Comparison of ENCODE assay signal across 8 cellular contexts in genomic region chr9:109320338-109320733, GRCh38. TPM values are rescaled to one million over a fixed set of nuclear protein-coding genes. Genes with fewer than 3 reads are reported as not detected.
A peak's percentile ranks its signal among the peaks of the same experiment; 100 is the strongest.
DNase-seq lines count a peak whose midpoint lies in the region; ATAC-seq, FAIRE-seq and TF ChIP-seq lines count a peak whose summit lies in the region.

No MANE protein-coding gene starts in this region.

- H3K4me1 ChIP-seq in endothelial cell of umbilical vein (ENCODE audit: control insufficient read depth, extremely low read depth, insufficient read depth, low read length), result peaks cover 2% of the 10 kb centered on the region
- H3K4me1 ChIP-seq in vagina, result peaks cover 29% of the 10 kb centered on the region

- DNase-seq in GM10248 (ENCODE audit: extremely low spot score) (peak; percentile 49), endothelial cell of umbilical vein (ENCODE audit: low read depth, low spot score) (no peak), vagina (ENCODE audit: extremely low spot score in 2 of 2) (no peak), HUDEP-2 (lab: John Stamatoyannopoulos, UW; ENCODE audit: unreplicated experiment in 76 of 76) (no peak), UCSD-AML1 (lab: John Stamatoyannopoulos, UW; ENCODE audit: unreplicated experiment) (no peak), kidney glomerular epithelial cell (lab: John Stamatoyannopoulos, UW) (no peak)

- TF ChIP-seq CTCF in GM10248 (IDR thresholded peaks at IDR 0.05; ENCODE audit: control extremely low read depth, extremely low read depth, low read depth, missing control alignments) (peak; percentile 27), endothelial cell of umbilical vein (IDR thresholded peaks at IDR 0.05; ENCODE audit: extremely low read depth in 1 of 2, insufficient read depth in 1 of 2, low read depth in 1 of 2, low read length in 2 of 2) (no peak), vagina (IDR thresholded peaks at IDR 0.05) (no peak)

- no peaks in the 10 kb centered on the region for H3K79me2 ChIP-seq in endothelial cell of umbilical vein (ENCODE audit: control insufficient read depth, insufficient read depth, low read length)

- H3K27me3 ChIP-seq in endothelial cell of umbilical vein (ENCODE audit: control insufficient read depth in 2 of 2, insufficient read depth in 2 of 2, low read length in 2 of 2) (peaks cover 28 to 30% of the 10 kb centered on the region in 2 experiments), vagina (no peaks in the 10 kb centered on the region)

- H3K4me2 ChIP-seq in endothelial cell of umbilical vein (ENCODE audit: insufficient read depth, low read length), result no peak overlapping the region

- no peak for FAIRE-seq in endothelial cell of umbilical vein (lab: Jason Lieb, UNC)

- H3K9me3 ChIP-seq in endothelial cell of umbilical vein (replicated peaks; ENCODE audit: control insufficient read depth, insufficient read depth, low read length), result no peaks in the 10 kb centered on the region
- H3K9me3 ChIP-seq in vagina, result no peaks in the 10 kb centered on the region

- no peaks in the 10 kb centered on the region for H4K20me1 ChIP-seq in endothelial cell of umbilical vein (replicated peaks; ENCODE audit: control insufficient read depth, extremely low read depth, insufficient read depth, low read length)

- H3K27ac ChIP-seq in endothelial cell of umbilical vein (ENCODE audit: insufficient read depth, low read depth, low read length) (no peak overlapping the region), vagina (no peak overlapping the region)

- peak overlapping the region in 1 of 3 experiments; percentile 4 for H3K4me3 ChIP-seq in endothelial cell of umbilical vein (replicated peaks in 1 of 3; ENCODE audit: insufficient read depth in 1 of 3, low read depth in 1 of 3, low read length in 3 of 3)
- peak overlapping the region; percentile 30 to 42 for H3K4me3 ChIP-seq in vagina

- CTCF ChIA-PET in GM10248 (lab: Yijun Ruan, JAX) (interaction anchor here (1.9 to 2.2 kb wide), 2 partner anchors 13 to 137 kb away, joined by 5 read pairs; no protein-coding TSS in a partner anchor), endothelial cell of umbilical vein (lab: Charles Lee) (interaction anchor here (0.5 kb wide), 1 partner anchor 9 kb away, joined by 3 read pairs; no protein-coding TSS in a partner anchor)

- no peaks in the 10 kb centered on the region for H3K9me1 ChIP-seq in endothelial cell of umbilical vein (replicated peaks; ENCODE audit: control insufficient read depth, extremely low read depth, insufficient read depth, low read length)

- no peak overlapping the region for H3K9ac ChIP-seq in endothelial cell of umbilical vein (replicated peaks; ENCODE audit: extremely low read depth, insufficient read depth, low read length)

- BruUV-seq in endothelial cell of umbilical vein (replicated peaks; lab: Mats Ljungman, UMichigan), result no TSS peak

- H2AFZ ChIP-seq in endothelial cell of umbilical vein (ENCODE audit: low read depth, low read length), result peak overlapping the region; percentile 23

- dilution Hi-C loops in endothelial cell of umbilical vein (cut with MboI; ENCODE audit: extremely low pct_ligation_motif_present, low sequenced_read_pairs), result no loop called here

- POLR2A ChIA-PET in GM10248 (lab: Yijun Ruan, JAX), result no interaction called here
- POLR2A ChIA-PET in endothelial cell of umbilical vein (lab: Charles Lee), result interaction anchor here (0.6 kb wide), 1 partner anchor 141 kb away, joined by 6 read pairs; no protein-coding TSS in a partner anchor

- TF ChIP-seq POLR2A in endothelial cell of umbilical vein (IDR thresholded peaks at IDR 0.05; ENCODE audit: low read depth, low read length), result no peak
- no peak for TF ChIP-seq POLR2A in vagina (IDR thresholded peaks at IDR 0.05)

- H3K36me3 ChIP-seq in endothelial cell of umbilical vein (ENCODE audit: control insufficient read depth in 2 of 2, extremely low read depth in 1 of 2, insufficient read depth in 2 of 2, low read length in 2 of 2) (no peaks in the 10 kb centered on the region), vagina (no peaks in the 10 kb centered on the region)

- ATAC-seq in GM21367 (IDR thresholded peaks at IDR 0.05; ENCODE audit: unreplicated experiment) (peak; percentile 13), HG03439 (IDR thresholded peaks at IDR 0.05; ENCODE audit: unreplicated experiment) (peak; percentile 35)

- intact Hi-C loops in endothelial cell of umbilical vein (cut with micrococcal nuclease) (loop anchor here (2.0 to 10.0 kb wide), 4 partner anchors 308 to 432 kb away; partner anchors contain the start of genes ABITRAM, CTNNAL1 and ELP1), vagina (cut with DNase I) (no loop called here)

TF ChIP-seq in endothelial cell of umbilical vein, 7 proteins besides CTCF, POLR2A, EP300 and RAD21:
- TF ChIP-seq EZH2 (IDR thresholded peaks at IDR 0.05; ENCODE audit: borderline replicate concordance, low read depth, low read length, severe bottlenecking) (no peak), GATA2 (IDR thresholded peaks at IDR 0.05; ENCODE audit: insufficient read depth, insufficient read length, low read depth, low read length) (no peak), MYC (IDR thresholded peaks at IDR 0.05; ENCODE audit: low read depth, low read length) (no peak), JUN (IDR thresholded peaks at IDR 0.05; ENCODE audit: borderline replicate concordance, insufficient read depth, insufficient read length, low read depth) (no peak), FOS (IDR thresholded peaks at IDR 0.05; ENCODE audit: borderline replicate concordance, insufficient read depth, low read length) (no peak), POLR2AphosphoS5 (IDR thresholded peaks at IDR 0.05; ENCODE audit: insufficient read depth, low read depth, low read length) (no peak)
- TF ChIP-seq, protein P1, sequence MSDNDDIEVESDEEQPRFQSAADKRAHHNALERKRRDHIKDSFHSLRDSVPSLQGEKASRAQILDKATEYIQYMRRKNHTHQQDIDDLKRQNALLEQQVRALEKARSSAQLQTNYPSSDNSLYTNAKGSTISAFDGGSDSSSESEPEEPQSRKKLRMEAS (IDR thresholded peaks at IDR 0.05; ENCODE audit: insufficient read depth, insufficient read length), result no peak

RNA-seq across cellular contexts. Expression of gene EPB41L4B, which starts 0.5 kb away (rescaled TPM):
- total RNA-seq in endothelial cell of umbilical vein (0.15 and 0.23 TPM in 2 replicates), vagina (4.7 TPM)
- polyA plus RNA-seq in endothelial cell of umbilical vein, result 0.10 and 0.11 TPM in 2 replicates
- 0.14 and 0.15 TPM in 2 replicates for polyA plus RNA-seq in endothelial cell of umbilical vein (2011; cell fraction: cytosol; rRNA removed)
- polyA plus RNA-seq in endothelial cell of umbilical vein (2011; cell fraction: nucleus; rRNA removed), result 0.22 TPM in 2 replicates
- polyA plus RNA-seq in endothelial cell of umbilical vein (2012), result 0.14 and 0.16 TPM in 2 replicates
- 0.38 TPM in 1 of 2 replicates, not detected in the other for polyA minus RNA-seq in endothelial cell of umbilical vein
- 5.0 TPM for polyA minus RNA-seq in endothelial cell of umbilical vein (2011; cell fraction: cytosol; rRNA and poly(A)+ RNA removed)
- 0.19 and 0.24 TPM in 2 replicates for polyA minus RNA-seq in endothelial cell of umbilical vein (2011; cell fraction: nucleus; rRNA and poly(A)+ RNA removed)
